ENCODE assay signal across 11 cellular contexts in the genomic region with DNA sequence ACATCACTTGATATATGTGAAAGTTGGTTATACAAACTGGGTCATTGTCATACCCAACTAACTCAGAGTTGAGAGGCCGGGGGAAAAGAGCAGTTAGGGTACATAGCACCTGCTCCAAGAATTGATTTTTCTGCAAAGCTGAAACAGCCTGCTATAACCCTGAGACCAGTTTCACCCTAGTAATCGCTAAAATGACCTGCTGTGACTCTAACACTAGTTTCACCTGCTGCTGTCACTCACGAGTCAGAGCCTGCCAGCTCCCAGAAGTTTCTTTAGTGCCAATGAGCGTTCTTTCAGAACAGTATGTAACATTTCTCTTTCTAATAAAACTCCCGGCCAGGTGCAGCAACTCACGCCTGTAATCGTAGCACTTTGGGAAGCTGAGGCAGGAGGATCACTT. TPM values are rescaled to one million over a fixed set of nuclear protein-coding genes. Genes with fewer than 3 reads are reported as not detected.
DNase-seq lines count a peak whose midpoint lies in the region; ATAC-seq and TF ChIP-seq lines count a peak whose summit lies in the region.
"Had no signal": no experiment of that assay in that cellular context is flagged by ENCODE, and none has a peak within 500 bp of the region (broad histone marks: within the 10 kb centered on the region; RNA-seq: fewer than 3 reads in every experiment).

No MANE protein-coding gene starts in this region.

- peaks cover 3% of the 10 kb centered on the region for H3K9me3 Mint-ChIP-seq in activated T-cell treated with anti-CD3 and anti-CD28 coated beads, Interleukin-2, amount 50 U/mL, for 4 hours
- peaks cover 4 to 7% of the 10 kb centered on the region in 2 donors for H3K9me3 Mint-ChIP-seq in stimulated activated naive CD8-positive, alpha-beta T cell treated with anti-CD3 and anti-CD28 coated beads, Interleukin-15, amount 100 ng/mL, for 72 hours

- no peak for TF ChIP-seq CTCF in brain microvascular endothelial cell (IDR thresholded peaks at IDR 0.05; ENCODE audit: low read depth, low read length, missing control alignments)

- no peaks in the 10 kb centered on the region for H3K36me3 ChIP-seq in brain microvascular endothelial cell (replicated peaks)
- H3K36me3 ChIP-seq: gastroesophageal sphincter had no signal

- peak; percentile 42 for ATAC-seq in HG02763 (IDR thresholded peaks at IDR 0.05; ENCODE audit: unreplicated experiment)
- ATAC-seq in activated T-cell treated with anti-CD3 and anti-CD28 coated beads, Interleukin-2, amount 50 U/mL, for 4 hours: peak; percentile 59 to 60
- peak; percentile 56 for ATAC-seq in stimulated activated naive CD8-positive, alpha-beta T cell treated with anti-CD3 and anti-CD28 coated beads, Interleukin-15, amount 100 ng/mL, for 72 hours
- ATAC-seq: gastroesophageal sphincter had no signal

- peak overlapping the region; percentile 64 for H3K4me3 Mint-ChIP-seq in activated T-cell treated with anti-CD3 and anti-CD28 coated beads, Interleukin-2, amount 50 U/mL, for 4 hours
- H3K4me3 Mint-ChIP-seq in stimulated activated naive CD8-positive, alpha-beta T cell treated with anti-CD3 and anti-CD28 coated beads, Interleukin-15, amount 100 ng/mL, for 72 hours: peak overlapping the region; percentile 71

- no peak overlapping the region for H3K27ac ChIP-seq in brain microvascular endothelial cell

- in situ Hi-C loops in brain microvascular endothelial cell (cut with HindIII; ENCODE audit: low pct_ligation_motif_present, low sequenced_read_pairs): no loop called here

- no peak overlapping the region for H3K4me3 ChIP-seq in brain microvascular endothelial cell (ENCODE audit: low read depth, low read length)
- H3K4me3 ChIP-seq: gastroesophageal sphincter had no signal

- peaks cover 16% of the 10 kb centered on the region for H3K36me3 Mint-ChIP-seq in activated T-cell treated with anti-CD3 and anti-CD28 coated beads, Interleukin-2, amount 50 U/mL, for 4 hours (ENCODE audit: insufficient read depth)

- H3K27ac Mint-ChIP-seq in stimulated activated naive CD8-positive, alpha-beta T cell treated with anti-CD3 and anti-CD28 coated beads, Interleukin-15, amount 100 ng/mL, for 72 hours: peak overlapping the region; percentile 34 to 38

- no peaks in the 10 kb centered on the region for H3K27me3 ChIP-seq in brain microvascular endothelial cell (replicated peaks)
- H3K27me3 ChIP-seq: gastroesophageal sphincter had no signal

- H3K4me1 Mint-ChIP-seq in activated T-cell treated with anti-CD3 and anti-CD28 coated beads, Interleukin-2, amount 50 U/mL, for 4 hours (ENCODE audit: low read depth): peaks cover 54% of the 10 kb centered on the region
- peaks cover 64% of the 10 kb centered on the region for H3K4me1 Mint-ChIP-seq in stimulated activated naive CD8-positive, alpha-beta T cell treated with anti-CD3 and anti-CD28 coated beads, Interleukin-15, amount 100 ng/mL, for 72 hours

- H3K27me3 Mint-ChIP-seq in activated T-cell treated with anti-CD3 and anti-CD28 coated beads, Interleukin-2, amount 50 U/mL, for 4 hours (ENCODE audit: low read depth): no peaks in the 10 kb centered on the region
- H3K27me3 Mint-ChIP-seq in stimulated activated naive CD8-positive, alpha-beta T cell treated with anti-CD3 and anti-CD28 coated beads, Interleukin-15, amount 100 ng/mL, for 72 hours: no peaks in the 10 kb centered on the region
- H3K27me3 Mint-ChIP-seq: naive B cell had no signal

- peak; percentile 38 for DNase-seq in stimulated activated CD4-positive, alpha-beta T cell treated with anti-CD3 and anti-CD28 coated beads, Interleukin-1b, Interleukin-23, amount 100 ng/mL, for 48 hours
- no peak for DNase-seq in stimulated activated CD4-positive, alpha-beta T cell treated with anti-CD3 and anti-CD28 coated beads, Interleukin-2, amount 100 ng/mL, for 24 hours
- no peak for DNase-seq in activated T-cell treated with anti-CD3 and anti-CD28 coated beads, Interleukin-2, amount 50 U/mL, for 4 hours
- DNase-seq in stimulated activated naive CD8-positive, alpha-beta T cell treated with anti-CD3 and anti-CD28 coated beads, Interleukin-15, amount 100 ng/mL, for 72 hours: no peak
- no peak for DNase-seq in brain microvascular endothelial cell
- no peak for DNase-seq in NCI-H345 (lab: John Stamatoyannopoulos, UW)
- no peak for DNase-seq in activated CD4-positive, CD25-positive, alpha-beta regulatory T cell (lab: John Stamatoyannopoulos, UW)
- DNase-seq: COR-L47, naive B cell had no signal

RNA-seq across cellular contexts. Expression of a gene that starts 28.0 kb away (rescaled TPM):
- total RNA-seq in activated T-cell treated with anti-CD3 and anti-CD28 coated beads, Interleukin-2, amount 50 U/mL, for 4 hours: 100 to 1,000 TPM; 431 to 454 (median 451) TPM

RNA-seq across cellular contexts. Expression of a gene that starts 54.8 kb away (rescaled TPM):
- 10 to 100 TPM; 34.2 to 45.7 (median 39.3) TPM for total RNA-seq in activated T-cell treated with anti-CD3 and anti-CD28 coated beads, Interleukin-2, amount 50 U/mL, for 4 hours

RNA-seq across cellular contexts. Expression of a gene that starts 57.3 kb away (rescaled TPM):
- 10 to 100 TPM; 35.2 to 77.9 (median 58.8) TPM for total RNA-seq in activated T-cell treated with anti-CD3 and anti-CD28 coated beads, Interleukin-2, amount 50 U/mL, for 4 hours
